Comparison of ENCODE assay signal across 8 cellular contexts in the genomic region with DNA sequence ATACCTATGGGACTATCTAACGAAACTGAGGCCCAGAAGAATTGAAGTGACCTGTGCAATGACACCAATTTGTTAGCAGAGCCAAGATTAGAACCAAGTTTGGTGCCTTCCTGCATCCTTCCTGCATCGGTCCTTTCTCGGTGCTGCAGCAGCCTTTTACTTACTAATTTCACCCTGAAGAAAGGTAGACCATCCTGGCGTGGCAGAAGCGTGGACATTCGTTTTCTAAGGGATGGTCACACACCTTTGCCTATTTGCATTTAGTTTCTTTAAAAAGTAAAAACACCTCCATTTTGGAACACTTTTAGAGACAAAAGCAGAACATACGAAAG. TPM values are rescaled to one million over a fixed set of nuclear protein-coding genes. Genes with fewer than 3 reads are reported as not detected.
A peak's percentile ranks its signal among the peaks of the same experiment; 100 is the strongest.
DNase-seq lines count a peak whose midpoint lies in the region; ATAC-seq, FAIRE-seq and TF ChIP-seq lines count a peak whose summit lies in the region.

No MANE protein-coding gene starts in this region.

- no peaks in the 10 kb centered on the region for H3K9me3 Mint-ChIP-seq in Caco-2 (ENCODE audit: unreplicated experiment)
- no peaks in the 10 kb centered on the region for H3K9me3 Mint-ChIP-seq in activated naive CD4-positive, alpha-beta T cell treated with anti-CD3 and anti-CD28 coated beads, Interleukin-2, amount 50 U/mL, for 72 hours

- peak overlapping the region; percentile 12 to 75 for H3K9ac ChIP-seq in kidney (ENCODE audit: low read length in 2 of 2)
- H3K9ac ChIP-seq in subcutaneous abdominal adipose tissue (ENCODE audit: low read length in 5 of 5), result peak overlapping the region; percentile 95 to 99 (median 97)

- H3K4me1 ChIP-seq in Caco-2 (peaks cover 8% of the 10 kb centered on the region; the same call in 1 of the 2 replicates), kidney (ENCODE audit: control insufficient read depth in 1 of 2, insufficient read depth in 1 of 2, low read depth in 1 of 2, low read length in 2 of 2) (peaks cover 4 to 8% of the 10 kb centered on the region in 2 donors), subcutaneous abdominal adipose tissue (ENCODE audit: control insufficient read depth in 5 of 5, insufficient read depth in 5 of 5, low read length in 5 of 5) (peaks cover 3 to 30% (median 26%) of the 10 kb centered on the region in 5 donors)

- H3K4me3 Mint-ChIP-seq in Caco-2 (ENCODE audit: unreplicated experiment), result peak overlapping the region; percentile 89

- peaks cover 12% of the 10 kb centered on the region for H3K4me1 Mint-ChIP-seq in Caco-2 (ENCODE audit: low read depth, unreplicated experiment)

- H3K27ac Mint-ChIP-seq in Caco-2 (ENCODE audit: unreplicated experiment), result peak overlapping the region; percentile 98
- peak overlapping the region; percentile 97 to 100 for H3K27ac Mint-ChIP-seq in activated naive CD4-positive, alpha-beta T cell treated with anti-CD3 and anti-CD28 coated beads, Interleukin-2, amount 50 U/mL, for 72 hours

- H3K9me3 ChIP-seq in Caco-2, result no peaks in the 10 kb centered on the region
- H3K9me3 ChIP-seq in kidney (ENCODE audit: control insufficient read depth in 1 of 2, low read length in 2 of 2), result no peaks in the 10 kb centered on the region
- no peaks in the 10 kb centered on the region for H3K9me3 ChIP-seq in subcutaneous abdominal adipose tissue (ENCODE audit: control insufficient read depth in 5 of 5, low read length in 5 of 5)

- H3K4me3 ChIP-seq in Caco-2 (ENCODE audit: low read depth, low read length) (peak overlapping the region; percentile 75), kidney (ENCODE audit: low read length in 2 of 2) (peak overlapping the region; percentile 81 to 88), subcutaneous abdominal adipose tissue (ENCODE audit: low read depth in 1 of 5, low read length in 5 of 5) (peak overlapping the region; percentile 85 to 97 (median 88))

- POLR2A ChIA-PET in Caco-2 (lab: Charles Lee), result no interaction called here

- H3K36me3 ChIP-seq in Caco-2 (ENCODE audit: control insufficient read depth, insufficient read depth, low read length), result no peaks in the 10 kb centered on the region
- peaks cover 0 to 2% of the 10 kb centered on the region in 2 donors for H3K36me3 ChIP-seq in kidney (ENCODE audit: control insufficient read depth in 1 of 2, insufficient read depth in 2 of 2, low read length in 2 of 2)
- H3K36me3 ChIP-seq in subcutaneous abdominal adipose tissue (ENCODE audit: control insufficient read depth in 5 of 5, insufficient read depth in 5 of 5, low read length in 5 of 5), result peaks cover 4 to 10% (median 5%) of the 10 kb centered on the region in 5 donors

- ATAC-seq in HG03354 (IDR thresholded peaks at IDR 0.05; ENCODE audit: poor library complexity, severe bottlenecking, unreplicated experiment) (peak; percentile 8), GM21367 (IDR thresholded peaks at IDR 0.05; ENCODE audit: unreplicated experiment) (no peak), HG03457 (IDR thresholded peaks at IDR 0.05; ENCODE audit: unreplicated experiment) (no peak)
- ATAC-seq in activated naive CD4-positive, alpha-beta T cell treated with anti-CD3 and anti-CD28 coated beads, Interleukin-2, amount 50 U/mL, for 72 hours, result no peak

- intact Hi-C loops in Caco-2 (cut with micrococcal nuclease; ENCODE audit: unreplicated experiment) (loop anchor here (10.0 kb wide), 1 partner anchor 788 kb away; no protein-coding TSS in a partner anchor), kidney (cut with DNase I) (no loop called here)

- H3K27ac ChIP-seq in kidney (ENCODE audit: low read depth in 2 of 2, low read length in 2 of 2) (peak overlapping the region; percentile 59 to 77), subcutaneous abdominal adipose tissue (ENCODE audit: low read depth, low read length) (peak overlapping the region; percentile 89)

- no peaks in the 10 kb centered on the region for H3K27me3 Mint-ChIP-seq in Caco-2 (ENCODE audit: insufficient read depth, unreplicated experiment)

- TSS peak; percentile 97 for BruUV-seq in Caco-2 (replicated peaks; lab: Mats Ljungman, UMichigan)

- DNase-seq in Caco-2 (peak in 1 of 2 experiments; percentile 9), kidney (no peak), germinal center (ENCODE audit: low spot score) (no peak)
- DNase-seq in activated naive CD4-positive, alpha-beta T cell treated with anti-CD3 and anti-CD28 coated beads, Interleukin-2, amount 50 U/mL, for 72 hours (ENCODE audit: low spot score in 2 of 2), result no peak

- no peaks in the 10 kb centered on the region for H3K27me3 ChIP-seq in Caco-2 (replicated peaks; ENCODE audit: control insufficient read depth, insufficient read depth, low read length)
- H3K27me3 ChIP-seq in subcutaneous abdominal adipose tissue (ENCODE audit: control insufficient read depth in 5 of 5, insufficient read depth in 4 of 5, low read length in 5 of 5), result no peaks in the 10 kb centered on the region

- no peak for FAIRE-seq in kidney (lab: Jason Lieb, UNC)

- CTCF ChIA-PET in Caco-2 (lab: Charles Lee), result no interaction called here

- TF ChIP-seq CTCF in Caco-2 (IDR thresholded peaks at IDR 0.05; ENCODE audit: insufficient read depth in 1 of 2, low read depth in 1 of 2, low read length in 1 of 2, severe bottlenecking in 1 of 2, unreplicated experiment in 1 of 2) (no peak), kidney (IDR thresholded peaks at IDR 0.05; ENCODE audit: borderline replicate concordance, extremely low read depth, insufficient read depth) (no peak)

- peaks cover 31% of the 10 kb centered on the region for H3K36me3 Mint-ChIP-seq in Caco-2 (ENCODE audit: insufficient read depth, unreplicated experiment)
- peaks cover 28 to 34% of the 10 kb centered on the region in 2 donors for H3K36me3 Mint-ChIP-seq in activated naive CD4-positive, alpha-beta T cell treated with anti-CD3 and anti-CD28 coated beads, Interleukin-2, amount 50 U/mL, for 72 hours

RNA-seq across cellular contexts. Expression of a gene that starts 0.7 kb away (rescaled TPM):
- total RNA-seq in Caco-2 (2022) (47.4 and 50.4 TPM in 2 replicates), kidney (28.2 TPM)
- total RNA-seq in activated naive CD4-positive, alpha-beta T cell treated with anti-CD3 and anti-CD28 coated beads, Interleukin-2, amount 50 U/mL, for 72 hours, result 10 to 100 TPM; 41.7 to 57.0 TPM
- 27.4 TPM for polyA plus RNA-seq in kidney (ENCODE audit: insufficient read depth, low read depth, low replicate concordance)

RNA-seq across cellular contexts. Expression of a gene that starts 41.3 kb away (rescaled TPM):
- total RNA-seq in Caco-2 (2022), result not detected in 2 replicates
- total RNA-seq in activated naive CD4-positive, alpha-beta T cell treated with anti-CD3 and anti-CD28 coated beads, Interleukin-2, amount 50 U/mL, for 72 hours, result under 1 TPM; 0.59 to 0.70 TPM
- 3.0 TPM for total RNA-seq in kidney
- 1.3 TPM for polyA plus RNA-seq in kidney (ENCODE audit: insufficient read depth, low read depth, low replicate concordance)
